ENCODE assay signal across 21 cellular contexts in the genomic region with DNA sequence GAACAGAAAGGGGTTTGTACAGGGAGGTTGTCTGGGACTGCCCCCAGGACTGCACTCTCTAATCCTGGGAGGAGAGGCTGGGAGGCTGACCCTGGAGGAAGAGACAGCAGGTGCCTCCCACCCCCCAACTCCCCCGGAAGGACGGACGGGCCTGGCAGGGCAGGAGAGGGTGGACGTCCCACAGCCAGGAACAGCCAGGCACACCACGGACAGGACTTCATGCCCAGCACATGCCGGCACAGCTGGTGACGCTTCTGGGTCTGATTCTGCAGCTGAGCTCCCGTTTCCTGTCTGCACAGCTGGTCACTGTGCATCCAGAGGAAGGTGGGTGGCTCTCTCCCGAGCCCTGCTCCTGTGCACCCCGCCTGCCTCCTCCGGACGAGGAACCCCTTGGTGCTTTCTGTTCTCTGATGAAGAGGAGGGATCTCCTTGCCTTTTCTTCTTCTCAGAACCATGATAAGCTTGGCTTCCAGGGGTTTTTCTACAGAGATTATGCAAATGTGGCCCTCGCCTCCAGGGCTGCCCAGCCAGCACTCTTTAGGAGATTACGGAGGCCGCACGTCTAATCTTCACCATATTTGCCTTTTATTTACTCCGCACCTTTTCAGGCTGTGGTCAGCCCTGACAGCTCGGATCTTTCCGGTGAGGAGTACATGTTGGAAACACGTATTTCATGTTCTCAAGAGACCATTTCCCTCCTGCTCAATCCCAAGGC.
A peak's percentile ranks its signal among the peaks of the same experiment; 100 is the strongest.
DNase-seq lines count a peak whose midpoint lies in the region; ATAC-seq and TF ChIP-seq lines count a peak whose summit lies in the region.
"Had no signal": no experiment of that assay in that cellular context is flagged by ENCODE, and none has a peak within 500 bp of the region (broad histone marks: within the 10 kb centered on the region; RNA-seq: fewer than 3 reads in every experiment).

No MANE protein-coding gene starts in this region.

- POLR2A ChIA-PET in SK-N-SH (lab: Yijun Ruan, JAX) (no interaction called here), RWPE1 (lab: Yijun Ruan, JAX; ENCODE audit: low non-redundant PET) (no interaction called here)

- no peak overlapping the region for H3K14ac ChIP-seq in neuronal stem cell (ENCODE audit: low read length)

- no peak overlapping the region for H2BK15ac ChIP-seq in neuronal stem cell (ENCODE audit: low read length)

- no peaks in the 10 kb centered on the region; the same call in 1 of the 2 replicates for H3K27me3 ChIP-seq in SK-N-SH (ENCODE audit: insufficient read depth)
- H3K27me3 ChIP-seq in neuronal stem cell (ENCODE audit: control insufficient read depth in 3 of 3, insufficient read depth in 3 of 3, low read depth in 1 of 3, low read length in 3 of 3), result no peaks in the 10 kb centered on the region

- no peaks in the 10 kb centered on the region for H3K79me2 ChIP-seq in SK-N-SH (ENCODE audit: insufficient read depth)

- TF ChIP-seq RAD21 in SK-N-SH (IDR thresholded peaks at IDR 0.05; ENCODE audit: low read length), result no peak

- H3K4me1 ChIP-seq in SK-N-SH (ENCODE audit: control insufficient read depth in 1 of 2, insufficient read depth in 2 of 2, low read depth in 1 of 2, low read length in 1 of 2), result no peaks in the 10 kb centered on the region
- peaks cover 0 to 18% of the 10 kb centered on the region in 2 donors for H3K4me1 ChIP-seq in neuronal stem cell (ENCODE audit: control insufficient read depth in 2 of 2, insufficient read depth in 1 of 2, low read depth in 1 of 2, low read length in 2 of 2)

- peak overlapping the region in 4 of 5 experiments; percentile 15 to 81 (median 28) for H3K27ac Mint-ChIP-seq in brain
- H3K27ac Mint-ChIP-seq: B cell; CD4-positive, CD25-positive, alpha-beta regulatory T cell had no signal

- H3K4me3 Mint-ChIP-seq in brain, result no peak overlapping the region
- H3K4me3 Mint-ChIP-seq: B cell; CD4-positive, CD25-positive, alpha-beta regulatory T cell; IgD-negative memory B cell had no signal

- H3K4me2 ChIP-seq in SK-N-SH, result no peak overlapping the region
- no peak overlapping the region for H3K4me2 ChIP-seq in neuronal stem cell (ENCODE audit: insufficient read depth, low read length, poor library complexity, severe bottlenecking)

- peaks cover 29% of the 10 kb centered on the region for H3K4me1 Mint-ChIP-seq in brain
- H3K4me1 Mint-ChIP-seq: B cell; CD4-positive, CD25-positive, alpha-beta regulatory T cell; IgD-negative memory B cell had no signal

- TF ChIP-seq EP300 in SK-N-SH (IDR thresholded peaks at IDR 0.05; ENCODE audit: borderline replicate concordance in 1 of 2, low read depth in 1 of 2, low read length in 1 of 2), result no peak

- H3K79me1 ChIP-seq in neuronal stem cell (ENCODE audit: low read depth, low read length), result no peaks in the 10 kb centered on the region

- H3K9me3 ChIP-seq in SK-N-SH (no peaks in the 10 kb centered on the region), neuronal stem cell (replicated peaks in 1 of 2; ENCODE audit: control insufficient read depth in 2 of 2, insufficient read depth in 1 of 2, low read depth in 1 of 2, low read length in 2 of 2) (peaks cover 0 to 3% of the 10 kb centered on the region in 2 donors)

- no peak overlapping the region for H3K4ac ChIP-seq in neuronal stem cell (ENCODE audit: low read length)

- CTCF ChIA-PET in SK-N-SH (lab: Yijun Ruan, JAX), result interaction anchor here (0.6 kb wide), 1 partner anchor 1539 kb away, joined by 3 read pairs; no protein-coding TSS in a partner anchor
- CTCF ChIA-PET in RWPE1 (lab: Yijun Ruan, JAX), result no interaction called here

- no peak overlapping the region for H2BK5ac ChIP-seq in neuronal stem cell (ENCODE audit: low read length)

- H3K36me3 ChIP-seq in SK-N-SH (replicated peaks in 1 of 2; ENCODE audit: control insufficient read depth in 1 of 2, insufficient read depth in 2 of 2, low read length in 1 of 2) (no peaks in the 10 kb centered on the region), neuronal stem cell (replicated peaks in 1 of 2; ENCODE audit: control insufficient read depth in 2 of 2, insufficient read depth in 2 of 2, low read length in 2 of 2) (peaks cover 0 to 4% of the 10 kb centered on the region in 2 donors)

- H3K9me3 Mint-ChIP-seq in brain, result no peaks in the 10 kb centered on the region
- H3K9me3 Mint-ChIP-seq: CD4-positive, CD25-positive, alpha-beta regulatory T cell; IgD-negative memory B cell had no signal

- no peaks in the 10 kb centered on the region for H4K20me1 ChIP-seq in SK-N-SH (ENCODE audit: insufficient read depth)

- H3K27ac ChIP-seq in SK-N-SH (ENCODE audit: low read depth in 2 of 2, low read length in 1 of 2) (no peak overlapping the region), neuronal stem cell (replicated peaks; ENCODE audit: low read length) (no peak overlapping the region), RWPE1 (no peak overlapping the region)
- H3K27ac ChIP-seq: GM23248 had no signal

- no peaks in the 10 kb centered on the region for H3K9me2 ChIP-seq in SK-N-SH

- H2BK12ac ChIP-seq in neuronal stem cell (ENCODE audit: low read length), result no peak overlapping the region

- intact Hi-C loops in left cardiac atrium (cut with DNase I), result no loop called here

- H2AFZ ChIP-seq in SK-N-SH (ENCODE audit: low read depth) (no peak overlapping the region), neuronal stem cell (ENCODE audit: low read length) (no peak overlapping the region)
- H2AFZ ChIP-seq: GM23248 had no signal

- H3K36me3 Mint-ChIP-seq in brain, result no peaks in the 10 kb centered on the region
- H3K36me3 Mint-ChIP-seq: CD4-positive, CD25-positive, alpha-beta regulatory T cell; IgD-negative memory B cell had no signal

- DNase-seq in SK-N-SH (peak; percentile 43), neuronal stem cell (ENCODE audit: low spot score) (no peak), left cardiac atrium (no peak), RWPE1 (ENCODE audit: low spot score) (no peak)
- DNase-seq in stimulated activated CD4-positive, alpha-beta T cell treated with anti-CD3 and anti-CD28 coated beads, Interleukin-4, amount 100 ng/mL, for 24 hours, result no peak
- DNase-seq: CD4-positive, CD25-positive, alpha-beta regulatory T cell; COR-L47; DMS153; GM23248; HCEC 1CT; NCI-H1105 treated with DMSO at 0.1 percent for 48 hours; NCI-H2081; NCI-H2171; NCI-H345; NCI-H82; OCI-M1; SHP77 had no signal

- peaks cover 3% of the 10 kb centered on the region for H3K27me3 Mint-ChIP-seq in brain
- H3K27me3 Mint-ChIP-seq: B cell; CD4-positive, CD25-positive, alpha-beta regulatory T cell; IgD-negative memory B cell had no signal

- H4K8ac ChIP-seq in neuronal stem cell (ENCODE audit: low read depth, low read length), result no peak overlapping the region

- TF ChIP-seq CTCF in SK-N-SH (IDR thresholded peaks at IDR 0.05) (no peak), brain (conservative IDR thresholded peaks at IDR 0.05) (no peak), RWPE1 (conservative IDR thresholded peaks at IDR 0.05; ENCODE audit: low read depth) (no peak)

- 41% methylated on average over 12 of the region's 20 CpGs for WGBS in SK-N-SH (ENCODE audit: low lambda C conversion rate)
- WGBS in neuronal stem cell (ENCODE audit: extremely low coverage in 2 of 2, insufficient read length in 2 of 2, insufficient replicate concordance in 1 of 2), 2 donors, result no CpG with 5 or more reads among the region's 20 CpGs

- no peak overlapping the region for H2BK120ac ChIP-seq in neuronal stem cell (ENCODE audit: low read depth, low read length)

- no peak overlapping the region for H3K9ac ChIP-seq in SK-N-SH
- no peak overlapping the region for H3K9ac ChIP-seq in neuronal stem cell (ENCODE audit: low read depth, low read length, poor library complexity)
- H3K9ac ChIP-seq: GM23248 had no signal

- no peaks in the 10 kb centered on the region for H3F3A ChIP-seq in SK-N-SH (replicated peaks; ENCODE audit: insufficient read depth)

- ATAC-seq in SK-N-SH treated with all-trans-retinoic acid at 6 μM for 48 hours, result no peak
- no peak for ATAC-seq in left cardiac atrium

- peak overlapping the region; percentile 9 for H3K23ac ChIP-seq in neuronal stem cell (ENCODE audit: low read depth, low read length, poor library complexity)

- no peak overlapping the region for H2AK5ac ChIP-seq in neuronal stem cell (ENCODE audit: low read depth, low read length)

- H3K18ac ChIP-seq in neuronal stem cell (ENCODE audit: low read length), result peak overlapping the region; percentile 68

- no peak overlapping the region for H4K91ac ChIP-seq in neuronal stem cell (ENCODE audit: low read depth, low read length, poor library complexity)

- no peak overlapping the region for H3K4me3 ChIP-seq in SK-N-SH (ENCODE audit: low read depth in 2 of 2, low read length in 1 of 2)
- no peak overlapping the region for H3K4me3 ChIP-seq in neuronal stem cell (ENCODE audit: low read length in 2 of 2)
- H3K4me3 ChIP-seq: GM23248 had no signal

TF ChIP-seq in SK-N-SH, 30 proteins besides CTCF, POLR2A, EP300 and RAD21 (continues in another document):
- TF ChIP-seq, protein P1, sequence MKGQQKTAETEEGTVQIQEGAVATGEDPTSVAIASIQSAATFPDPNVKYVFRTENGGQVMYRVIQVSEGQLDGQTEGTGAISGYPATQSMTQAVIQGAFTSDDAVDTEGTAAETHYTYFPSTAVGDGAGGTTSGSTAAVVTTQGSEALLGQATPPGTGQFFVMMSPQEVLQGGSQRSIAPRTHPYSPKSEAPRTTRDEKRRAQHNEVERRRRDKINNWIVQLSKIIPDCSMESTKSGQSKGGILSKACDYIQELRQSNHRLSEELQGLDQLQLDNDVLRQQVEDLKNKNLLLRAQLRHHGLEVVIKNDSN (IDR thresholded peaks at IDR 0.05; ENCODE audit: borderline replicate concordance, low read depth), result no peak
- no peak for TF ChIP-seq RXRA (IDR thresholded peaks at IDR 0.05; ENCODE audit: borderline replicate concordance, low read depth)
- TF ChIP-seq POLR2AphosphoS5 (IDR thresholded peaks at IDR 0.05; ENCODE audit: low read depth, low read length), result no peak
- TF ChIP-seq SMC3 (IDR thresholded peaks at IDR 0.05; ENCODE audit: low read depth, low read length), result no peak

TF ChIP-seq in SK-N-SH treated with all-trans-retinoic acid at 6 μM for 48 hours, 23 proteins besides CTCF, POLR2A, EP300 and RAD21:
- no peak for TF ChIP-seq ZNF8 (CRISPR knock-in tag; IDR thresholded peaks at IDR 0.05)
